10 cellular contexts compared by ENCODE assay signal in genomic region chr16:70687172-70687531, GRCh38. TPM values are rescaled to one million over a fixed set of nuclear protein-coding genes. Genes with fewer than 3 reads are reported as not detected.
DNase-seq lines count a peak whose midpoint lies in the region; ATAC-seq, FAIRE-seq and TF ChIP-seq lines count a peak whose summit lies in the region.
"Had no signal": no experiment of that assay in that cellular context is flagged by ENCODE, and none has a peak within 500 bp of the region (broad histone marks: within the 10 kb centered on the region; RNA-seq: fewer than 3 reads in every experiment).

No MANE protein-coding gene starts in this region.

- peaks cover 89 to 95% (median 91%) of the 10 kb centered on the region in 4 donors for H3K4me1 ChIP-seq in esophagus muscularis mucosa

- TF ChIP-seq EP300 in esophagus muscularis mucosa (IDR thresholded peaks at IDR 0.05), result no peak

- DNase-seq in CD4-positive, alpha-beta T cell, result no peak
- peak; percentile 16 for DNase-seq in NCI-H82 treated with DMSO at 0.1 percent for 48 hours (lab: John Stamatoyannopoulos, UW; ENCODE audit: unreplicated experiment)
- DNase-seq in esophagus muscularis mucosa (ENCODE audit: extremely low spot score), result no peak
- DNase-seq in progenitor cell of endocrine pancreas (ENCODE audit: low spot score, unreplicated experiment), result no peak
- DNase-seq in GM19239 (ENCODE audit: insufficient read length, low spot score), result no peak
- no peak for DNase-seq in NCI-H1436 (lab: John Stamatoyannopoulos, UW)
- DNase-seq in KBM-7, result no peak
- DNase-seq: NCI-H1930 had no signal

- H3K9me3 ChIP-seq in CD4-positive, alpha-beta T cell (ENCODE audit: control insufficient read depth, low read length), result no peaks in the 10 kb centered on the region
- H3K9me3 ChIP-seq in esophagus muscularis mucosa, result no peaks in the 10 kb centered on the region

- peaks cover 10% of the 10 kb centered on the region for H3K27me3 Mint-ChIP-seq in CD4-positive, alpha-beta T cell
- no peaks in the 10 kb centered on the region for H3K27me3 Mint-ChIP-seq in progenitor cell of endocrine pancreas

- FAIRE-seq in GM19239 (lab: Jason Lieb, UNC), result no peak
- FAIRE-seq: frontal cortex had no signal

- H3K36me3 ChIP-seq in esophagus muscularis mucosa, result peaks cover 0 to 11% (median 1%) of the 10 kb centered on the region in 4 donors

- intact Hi-C loops in CD4-positive, alpha-beta T cell (cut with DNase I, micrococcal nuclease), result no loop called here
- intact Hi-C loops in esophagus muscularis mucosa (cut with DNase I), result no loop called here

- in situ Hi-C loops in KBM-7 (cut with MboI; ENCODE audit: low pct_unique_long_range_greater_than_20kb, low sequenced_read_pairs), result no loop called here

- H3K4me3 Mint-ChIP-seq in CD4-positive, alpha-beta T cell, result peak overlapping the region; percentile 63
- H3K4me3 Mint-ChIP-seq in progenitor cell of endocrine pancreas (ENCODE audit: low read depth), result peak overlapping the region; percentile 45

- H3K9me3 Mint-ChIP-seq in CD4-positive, alpha-beta T cell, result no peaks in the 10 kb centered on the region
- H3K9me3 Mint-ChIP-seq in progenitor cell of endocrine pancreas (ENCODE audit: low read depth), result no peaks in the 10 kb centered on the region

- peak overlapping the region in 2 of 4 donors; percentile 86 to 87 for H3K4me3 ChIP-seq in esophagus muscularis mucosa

- H3K27ac ChIP-seq in CD4-positive, alpha-beta T cell (ENCODE audit: low read depth, low read length), result no peak overlapping the region
- H3K27ac ChIP-seq in esophagus muscularis mucosa (replicated peaks in 1 of 4), result peak overlapping the region; percentile 96 to 99 (median 96)

- no peaks in the 10 kb centered on the region for H3K4me1 Mint-ChIP-seq in CD4-positive, alpha-beta T cell (ENCODE audit: low read depth)
- peaks cover 15% of the 10 kb centered on the region for H3K4me1 Mint-ChIP-seq in progenitor cell of endocrine pancreas (ENCODE audit: low read depth)

- peaks cover 28% of the 10 kb centered on the region for H3K27me3 ChIP-seq in CD4-positive, alpha-beta T cell (ENCODE audit: control insufficient read depth, insufficient read depth, low read length)
- H3K27me3 ChIP-seq in esophagus muscularis mucosa, result no peaks in the 10 kb centered on the region

- no peak for ATAC-seq in CD4-positive, alpha-beta T cell (ENCODE audit: poor library complexity)
- no peak for ATAC-seq in GM18867 (IDR thresholded peaks at IDR 0.05; ENCODE audit: unreplicated experiment)

- POLR2A ChIA-PET in CD4-positive, alpha-beta T cell (lab: Charles Lee), result no interaction called here

- WGBS in esophagus muscularis mucosa, result 55% methylated on average over 6 of the region's 6 CpGs

- no peaks in the 10 kb centered on the region for H3K36me3 Mint-ChIP-seq in CD4-positive, alpha-beta T cell (ENCODE audit: low read depth)
- no peaks in the 10 kb centered on the region for H3K36me3 Mint-ChIP-seq in progenitor cell of endocrine pancreas (ENCODE audit: insufficient read depth)

- no peak for TF ChIP-seq POLR2A in esophagus muscularis mucosa (IDR thresholded peaks at IDR 0.05; ENCODE audit: low read depth)

- no peak for TF ChIP-seq CTCF in CD4-positive, alpha-beta T cell (IDR thresholded peaks at IDR 0.05)
- no peak for TF ChIP-seq CTCF in esophagus muscularis mucosa (IDR thresholded peaks at IDR 0.05)
- no peak for TF ChIP-seq CTCF in progenitor cell of endocrine pancreas (IDR thresholded peaks at IDR 0.05; ENCODE audit: unreplicated experiment)

- H3K27ac Mint-ChIP-seq in CD4-positive, alpha-beta T cell, result peak overlapping the region; percentile 53
- no peak overlapping the region for H3K27ac Mint-ChIP-seq in progenitor cell of endocrine pancreas

- CTCF ChIA-PET in CD4-positive, alpha-beta T cell (lab: Charles Lee), result no interaction called here

RNA-seq across cellular contexts. Expression of gene MTSS2, which starts 1.3 kb away (rescaled TPM):
- 10 to 100 TPM; 15.4 to 16.4 TPM for total RNA-seq in CD4-positive, alpha-beta T cell
- total RNA-seq in esophagus muscularis mucosa (100 to 1,000 TPM in 2 of 4 donors, 10 to 100 TPM in 2; 74.9 to 238 (median 130) TPM), progenitor cell of endocrine pancreas (55.0 and 57.1 TPM in 2 replicates)

RNA-seq across cellular contexts. Expression of gene IL34, which starts 40.8 kb away (rescaled TPM):
- under 1 TPM; 0.84 to 0.88 TPM for total RNA-seq in CD4-positive, alpha-beta T cell
- 1 to 10 TPM; 1.7 to 4.7 (median 3.4) TPM for total RNA-seq in esophagus muscularis mucosa
- total RNA-seq in progenitor cell of endocrine pancreas, result not detected in 2 replicates
